21 cellular contexts compared by ENCODE assay signal in the genomic region with DNA sequence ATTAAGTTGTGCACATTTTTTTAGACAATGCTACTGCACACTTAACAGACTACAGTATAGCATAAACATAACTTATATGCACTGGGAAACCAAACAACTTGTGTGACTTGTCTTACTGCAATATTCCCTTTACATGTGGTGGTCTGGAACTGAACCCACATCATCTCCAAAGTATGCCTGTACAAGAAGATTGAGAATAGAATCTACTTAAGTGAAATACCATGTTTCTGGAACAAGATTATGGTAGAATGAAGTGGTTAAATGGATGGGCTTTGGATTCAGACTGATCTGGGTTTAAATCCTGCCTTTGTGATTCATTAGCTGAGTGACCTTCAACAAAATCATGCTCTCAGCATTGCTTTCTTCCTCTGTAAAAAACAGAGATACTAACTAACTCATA. TPM values are rescaled to one million over a fixed set of nuclear protein-coding genes. Genes with fewer than 3 reads are reported as not detected.
DNase-seq lines count a peak whose midpoint lies in the region; ATAC-seq, FAIRE-seq and TF ChIP-seq lines count a peak whose summit lies in the region.
"Had no signal": no experiment of that assay in that cellular context is flagged by ENCODE, and none has a peak within 500 bp of the region (broad histone marks: within the 10 kb centered on the region; RNA-seq: fewer than 3 reads in every experiment).

No MANE protein-coding gene starts in this region.

- H3K36me3 Mint-ChIP-seq in GM23338 (ENCODE audit: low read depth) = peaks cover 12% of the 10 kb centered on the region
- H3K36me3 Mint-ChIP-seq in activated T-helper 1 cell treated with anti-CD3 and anti-CD28 coated beads, Interleukin-12 subunit alpha, Interleukin-12 subunit beta, Interleukin-2, Interleukin-4 antibody, amounts not matched to agents 30 ng/mL and 10 ng/mL and 1 ng/mL, durations not matched to agents 14 hours and 24 hours and 36 hours (ENCODE audit: low read depth) = peaks cover 28% of the 10 kb centered on the region

- DNase-seq in AG10803 (ENCODE audit: low read depth) (peak; percentile 36), GM23338 (ENCODE audit: low spot score) (no peak), amniotic epithelial cell (ENCODE audit: low read depth) (peak; percentile 69), iris pigment epithelial cell (ENCODE audit: low read depth) (peak; percentile 39), AG20443 (ENCODE audit: low spot score) (no peak), small intestine (no peak), NCI-H146 (lab: John Stamatoyannopoulos, UW) (no peak)
- no peak for DNase-seq in activated T-helper 1 cell treated with anti-CD3 and anti-CD28 coated beads, Interleukin-12 subunit alpha, Interleukin-12 subunit beta, Interleukin-2, Interleukin-4 antibody, amounts not matched to agents 30 ng/mL and 10 ng/mL and 1 ng/mL, durations not matched to agents 14 hours and 24 hours and 36 hours (ENCODE audit: low spot score)
- DNase-seq: CD8-positive, alpha-beta memory T cell; DMS79 treated with DMSO at 0.1 percent for 48 hours; HCEC 1CT; KBM-7; NCI-H1105; NCI-H1694; NCI-H2081 treated with DMSO at 0.1 percent for 48 hours; NCI-H446 treated with DMSO at 0.1 percent for 48 hours; NCI-H748 treated with DMSO at 0.1 percent for 48 hours; NK-92 treated with Interleukin-12 subunit alpha and Interleukin-12 subunit beta, amount 100 ng/mL, for 24 hours; Right ventricle myocardium superior had no signal

- H3K79me2 ChIP-seq in GM23338 (replicated peaks; ENCODE audit: insufficient read depth) = no peaks in the 10 kb centered on the region

- TF ChIP-seq CTCF in AG10803 (conservative IDR thresholded peaks at IDR 0.05; ENCODE audit: low read length) = no peak
- TF ChIP-seq CTCF in GM23338 (conservative IDR thresholded peaks at IDR 0.05; ENCODE audit: low read depth in 2 of 2) = no peak

- H2AFZ ChIP-seq in GM23338 = no peak overlapping the region

- no peaks in the 10 kb centered on the region for H3K9me3 ChIP-seq in small intestine (ENCODE audit: control insufficient read depth, low read depth)
- H3K9me3 ChIP-seq: BLaER1 had no signal

- 0 out of 2 replicates have a peak overlapping the region, but pooled peaks have one; percentile 41 for H3K27ac Mint-ChIP-seq in GM23338
- H3K27ac Mint-ChIP-seq in activated T-helper 1 cell treated with anti-CD3 and anti-CD28 coated beads, Interleukin-12 subunit alpha, Interleukin-12 subunit beta, Interleukin-2, Interleukin-4 antibody, amounts not matched to agents 30 ng/mL and 10 ng/mL and 1 ng/mL, durations not matched to agents 14 hours and 24 hours and 36 hours = no peak overlapping the region

- H3K36me3 ChIP-seq in GM23338 (ENCODE audit: insufficient read depth) (peaks cover 3% of the 10 kb centered on the region; the same call in 1 of the 2 replicates), small intestine (ENCODE audit: control insufficient read depth in 2 of 2, insufficient read depth in 2 of 2, low read length in 2 of 2) (peaks cover 3 to 20% of the 10 kb centered on the region in 2 donors)

- no peaks in the 10 kb centered on the region for H3K27me3 Mint-ChIP-seq in GM23338 (ENCODE audit: insufficient read depth, low read depth, poor library complexity)
- H3K27me3 Mint-ChIP-seq in activated T-helper 1 cell treated with anti-CD3 and anti-CD28 coated beads, Interleukin-12 subunit alpha, Interleukin-12 subunit beta, Interleukin-2, Interleukin-4 antibody, amounts not matched to agents 30 ng/mL and 10 ng/mL and 1 ng/mL, durations not matched to agents 14 hours and 24 hours and 36 hours (ENCODE audit: insufficient read depth) = no peaks in the 10 kb centered on the region
- H3K27me3 Mint-ChIP-seq: CD8-positive, alpha-beta memory T cell had no signal

- H4K20me1 ChIP-seq in GM23338 (replicated peaks; ENCODE audit: insufficient read depth) = no peaks in the 10 kb centered on the region; the same call in 1 of the 2 replicates

- H3K27me3 ChIP-seq in GM23338 (ENCODE audit: insufficient read depth) = no peaks in the 10 kb centered on the region
- no peaks in the 10 kb centered on the region for H3K27me3 ChIP-seq in small intestine (ENCODE audit: control insufficient read depth in 2 of 2, insufficient read depth in 2 of 2, low read length in 2 of 2)
- H3K27me3 ChIP-seq: BLaER1 had no signal

- peaks cover 15% of the 10 kb centered on the region for H3K4me1 ChIP-seq in GM23338 (ENCODE audit: insufficient read depth)
- H3K4me1 ChIP-seq in small intestine (ENCODE audit: control insufficient read depth in 2 of 2, insufficient read depth in 1 of 2, low read depth in 1 of 2, low read length in 1 of 2) = no peaks in the 10 kb centered on the region

- no peak overlapping the region for H3K4me3 Mint-ChIP-seq in GM23338
- no peak overlapping the region for H3K4me3 Mint-ChIP-seq in activated T-helper 1 cell treated with anti-CD3 and anti-CD28 coated beads, Interleukin-12 subunit alpha, Interleukin-12 subunit beta, Interleukin-2, Interleukin-4 antibody, amounts not matched to agents 30 ng/mL and 10 ng/mL and 1 ng/mL, durations not matched to agents 14 hours and 24 hours and 36 hours
- H3K4me3 Mint-ChIP-seq: CD8-positive, alpha-beta memory T cell had no signal

- no peaks in the 10 kb centered on the region for H3F3A ChIP-seq in GM23338 (replicated peaks; ENCODE audit: low read depth)

- peaks cover 13% of the 10 kb centered on the region; the same call in 2 of the 3 replicates for H3K4me1 Mint-ChIP-seq in GM23338
- H3K4me1 Mint-ChIP-seq in activated T-helper 1 cell treated with anti-CD3 and anti-CD28 coated beads, Interleukin-12 subunit alpha, Interleukin-12 subunit beta, Interleukin-2, Interleukin-4 antibody, amounts not matched to agents 30 ng/mL and 10 ng/mL and 1 ng/mL, durations not matched to agents 14 hours and 24 hours and 36 hours (ENCODE audit: low read depth) = no peaks in the 10 kb centered on the region

- H3K27ac ChIP-seq in GM23338 (ENCODE audit: low read depth) (no peak overlapping the region; the same call in 1 of the 2 replicates), small intestine (ENCODE audit: low read depth in 1 of 2, low read length in 1 of 2) (no peak overlapping the region)
- H3K27ac ChIP-seq: BLaER1 had no signal

- ATAC-seq in GM23338 = no peak

- no peaks in the 10 kb centered on the region for H3K9me3 Mint-ChIP-seq in GM23338
- H3K9me3 Mint-ChIP-seq in activated T-helper 1 cell treated with anti-CD3 and anti-CD28 coated beads, Interleukin-12 subunit alpha, Interleukin-12 subunit beta, Interleukin-2, Interleukin-4 antibody, amounts not matched to agents 30 ng/mL and 10 ng/mL and 1 ng/mL, durations not matched to agents 14 hours and 24 hours and 36 hours = no peaks in the 10 kb centered on the region
- H3K9me3 Mint-ChIP-seq: CD8-positive, alpha-beta memory T cell had no signal

- intact Hi-C loops in activated T-helper 1 cell treated with anti-CD3 and anti-CD28 coated beads, Interleukin-12 subunit alpha, Interleukin-12 subunit beta, Interleukin-2, Interleukin-4 antibody, amounts not matched to agents 30 ng/mL and 10 ng/mL and 1 ng/mL, durations not matched to agents 14 hours and 24 hours and 36 hours (cut with micrococcal nuclease) = no loop called here

- no peak overlapping the region for H3K4me2 ChIP-seq in GM23338

- FAIRE-seq in small intestine (lab: Jason Lieb, UNC) = no peak
- FAIRE-seq: RCC 7860 had no signal

- H3K4me3 ChIP-seq in AG10803 (ENCODE audit: low read length) = no peak overlapping the region
- H3K4me3 ChIP-seq in GM23338 = no peak overlapping the region
- no peak overlapping the region for H3K4me3 ChIP-seq in small intestine (ENCODE audit: low read depth in 1 of 2, low read length in 2 of 2)
- H3K4me3 ChIP-seq: BLaER1 had no signal

- no peaks in the 10 kb centered on the region for H3K9me2 ChIP-seq in GM23338 (ENCODE audit: insufficient read depth)

TF ChIP-seq in GM23338, 12 proteins besides CTCF, POLR2A, EP300 and RAD21:
- TF ChIP-seq NANOG (IDR thresholded peaks at IDR 0.05; ENCODE audit: borderline replicate concordance) (no peak), POLR2AphosphoS5 (IDR thresholded peaks at IDR 0.05; ENCODE audit: low read depth) (no peak)

RNA-seq across cellular contexts. Expression of a gene that starts 30.7 kb away (rescaled TPM):
- 32.9 and 38.3 TPM in 2 replicates for total RNA-seq in GM23338 (2014; rRNA removed; shearing (Covaris generic))
- polyA plus RNA-seq in GM23338 (2016; fragmentation: Nextera tagmentation; extraction: Ambion mirVana) (10.1 and 17.2 TPM in 2 replicates), small intestine (10 to 100 TPM in 2 of 3 donors, 1 to 10 TPM in 1; 9.2 to 13.3 (median 12.1) TPM)
- total RNA-seq in activated T-helper 1 cell treated with anti-CD3 and anti-CD28 coated beads, Interleukin-12 subunit alpha, Interleukin-12 subunit beta, Interleukin-2, Interleukin-4 antibody, amounts not matched to agents 30 ng/mL and 10 ng/mL and 1 ng/mL, durations not matched to agents 14 hours and 24 hours and 36 hours = 49.8 and 50.5 TPM in 2 replicates

Comparison
In these comparisons a context has a peak if more than half of its experiments do, and no peak if none do; other contexts are left out.
1. DNase-seq: peak in AG10803 (single experiment), amniotic epithelial cell (single experiment) and iris pigment epithelial cell (single experiment); none in GM23338 (single experiment), AG20443 (single experiment), activated T-helper 1 cell treated with anti-CD3 and anti-CD28 coated beads, Interleukin-12 subunit alpha, Interleukin-12 subunit beta, Interleukin-2, Interleukin-4 antibody, amounts not matched to agents 30 ng/mL and 10 ng/mL and 1 ng/mL, durations not matched to agents 14 hours and 24 hours and 36 hours (single experiment), small intestine (single experiment) and NCI-H146 (single experiment).